23 cellular contexts compared by ENCODE assay signal in the genomic region with DNA sequence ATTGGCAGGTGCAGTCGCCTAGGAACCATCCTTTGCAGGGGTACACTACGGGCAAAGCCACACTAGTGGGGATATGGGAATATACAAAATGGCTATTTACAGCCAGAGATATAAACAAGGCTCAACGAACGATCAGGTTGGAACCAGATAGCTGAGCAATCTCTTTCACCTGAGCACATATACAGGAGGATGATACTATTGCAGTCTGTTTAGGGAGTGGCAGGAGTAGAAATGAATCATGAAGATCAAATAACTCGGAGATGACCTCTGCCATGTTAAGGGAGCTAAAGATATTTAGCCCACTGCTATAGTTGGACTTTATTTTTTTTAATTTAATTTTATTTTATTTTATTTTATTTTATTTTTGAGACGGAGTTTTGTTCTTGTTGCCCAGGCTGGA. TPM values are rescaled to one million over a fixed set of nuclear protein-coding genes. Genes with fewer than 3 reads are reported as not detected.
"Had no signal": no experiment of that assay in that cellular context is flagged by ENCODE, and none has a peak within 500 bp of the region (broad histone marks: within the 10 kb centered on the region; RNA-seq: fewer than 3 reads in every experiment).

No MANE protein-coding gene starts in this region.

- H3K27me3 ChIP-seq: esophagus squamous epithelium, neutrophil, spleen had no signal

- H3K36me3 ChIP-seq: esophagus squamous epithelium, left ventricle myocardium inferior, lower lobe of right lung, neutrophil, spleen had no signal

- H3K9me3 ChIP-seq: esophagus squamous epithelium, left ventricle myocardium inferior, lower lobe of right lung, neutrophil, spleen had no signal

- ATAC-seq: lower lobe of right lung; naive thymus-derived CD4-positive, alpha-beta T cell; sciatic nerve; stimulated activated memory B cell treated with anti-CD40 and anti-IgM and Interleukin-4, amounts not matched to agents 10 μg/mL and 1 μg/mL and 100 μg/mL, for 72 hours; stimulated activated naive CD8-positive, alpha-beta T cell treated with anti-CD3 and anti-CD28 coated beads, Interleukin-15, amount 100 ng/mL, for 72 hours had no signal

- DNase-seq: effector memory CD4-positive, alpha-beta T cell; esophagus squamous epithelium; foreskin fibroblast; immature natural killer cell; left ventricle myocardium inferior; lower lobe of right lung; mesendoderm; naive thymus-derived CD4-positive, alpha-beta T cell; posterior cingulate gyrus; spleen; stimulated activated CD4-positive, alpha-beta T cell treated with anti-CD3 and anti-CD28 coated beads, Interleukin-15, amount 100 ng/mL, for 24 hours; stimulated activated CD4-positive, alpha-beta T cell treated with anti-CD3 and anti-CD28 coated beads, Interleukin-1b, Interleukin-23, amount 100 ng/mL, for 48 hours; stimulated activated CD4-positive, alpha-beta T cell treated with anti-CD3 and anti-CD28 coated beads, Interleukin-4, amount 100 ng/mL, for 24 hours; stimulated activated naive CD8-positive, alpha-beta T cell treated with anti-CD3 and anti-CD28 coated beads, Interleukin-15, amount 100 ng/mL, for 72 hours; substantia nigra; trophoblast cell had no signal

- H3K4me3 ChIP-seq: esophagus squamous epithelium, left ventricle myocardium inferior, lower lobe of right lung, spleen had no signal

- H3K27ac ChIP-seq: epithelial cell of prostate, lower lobe of right lung, neutrophil had no signal

RNA-seq across cellular contexts. Expression of a gene that starts 33.8 kb away (rescaled TPM):
- total RNA-seq: esophagus squamous epithelium; left ventricle myocardium inferior; lower lobe of right lung; naive thymus-derived CD4-positive, alpha-beta T cell; osteocyte; pulmonary artery endothelial cell; sciatic nerve; skeletal muscle tissue; spleen had no signal
